35 cellular contexts compared by ENCODE assay signal in genomic region chr5:6078881-6079280, GRCh38.
"Had no signal": no experiment of that assay in that cellular context is flagged by ENCODE, and none has a peak within 500 bp of the region (broad histone marks: within the 10 kb centered on the region; RNA-seq: fewer than 3 reads in every experiment).

No MANE protein-coding gene starts in this region.

- DNase-seq: Karpas-422, Kasumi-1, KG1, MG63, MM.1S, MV-4-11, NCI-H1048, NCI-H1092, NCI-H1092 treated with DMSO at 0.1 percent for 48 hours, NCI-H1105, NCI-H1105 treated with DMSO at 0.1 percent for 48 hours, NCI-H1417, NCI-H1417 treated with DMSO at 0.1 percent for 48 hours, NCI-H1436, NCI-H1436 treated with DMSO at 0.1 percent for 48 hours, NCI-H146, NCI-H1694, NCI-H1694 treated with DMSO at 0.1 percent for 48 hours, NCI-H187, NCI-H187 treated with DMSO at 0.1 percent for 48 hours, NCI-H1930, NCI-H2029, NCI-H2029 treated with DMSO at 0.1 percent for 48 hours, NCI-H2081, NCI-H2081 treated with DMSO at 0.1 percent for 48 hours, NCI-H2107, NCI-H2171, NCI-H2171 treated with DMSO at 0.1 percent for 48 hours, NCI-H2227 treated with DMSO at 0.1 percent for 48 hours, NCI-H226, NCI-H345, NCI-H446, NCI-H446 treated with DMSO at 0.1 percent for 48 hours, NCI-H510A had no signal

- H3K36me3 ChIP-seq: MG63 had no signal

- H3K4me3 ChIP-seq: MG63 had no signal

- H3K27ac ChIP-seq: KMS-11 had no signal

- H3K9me3 ChIP-seq: MG63 had no signal
